In genomic region chr4:77075869-77076801, GRCh38 we compare ENCODE assay signal across 1 cellular context.
TF ChIP-seq lines count a peak whose summit lies in the region.

Gene CCNI (minus strand): TSS chr4:77075989. CDS start chr4:77066362, 9,627 bp downstream.

TF ChIP-seq in HCT116, 20 proteins besides CTCF, POLR2A, EP300 and RAD21 (continued from another document):
- TF ChIP-seq ZBTB33 (IDR thresholded peaks at IDR 0.05; ENCODE audit: extremely low read depth, insufficient replicate concordance, low read length) (peak; percentile 18), TCF7L2 (IDR thresholded peaks at IDR 0.05; ENCODE audit: borderline replicate concordance, extremely low read depth, insufficient read depth, insufficient read length) (peak; percentile 76)
TF ChIP-seq in HCT116: peak in this region for 13.
